In the genomic region with DNA sequence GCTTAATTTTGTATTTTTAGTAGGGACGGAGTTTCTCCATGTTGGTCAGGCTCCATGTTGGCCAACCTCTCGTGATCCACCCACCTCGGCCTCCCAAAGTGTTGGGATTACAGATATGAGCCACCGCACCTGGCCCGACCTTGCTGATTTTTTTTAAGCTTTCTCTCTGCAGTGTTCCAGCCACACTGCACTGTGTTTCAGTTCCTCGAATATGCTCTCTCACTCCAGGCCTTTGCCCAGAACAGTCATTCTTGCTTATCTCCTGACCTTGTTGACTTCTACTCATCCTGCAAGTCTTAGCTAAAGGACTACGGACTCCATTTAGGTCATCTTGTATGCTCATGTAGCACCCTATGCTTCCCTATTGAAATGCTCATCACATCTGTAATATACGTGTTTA, we compare ENCODE assay signal across 8 cellular contexts. TPM values are rescaled to one million over a fixed set of nuclear protein-coding genes. Genes with fewer than 3 reads are reported as not detected.
DNase-seq lines count a peak whose midpoint lies in the region; ATAC-seq and TF ChIP-seq lines count a peak whose summit lies in the region.

No MANE protein-coding gene starts in this region.

- no peaks in the 10 kb centered on the region for H3K27me3 Mint-ChIP-seq in mesothelial cell of epicardium (ENCODE audit: low read depth)

- DNase-seq in MV-4-11 (lab: John Stamatoyannopoulos, UW) (peak; percentile 72), mesothelial cell of epicardium (ENCODE audit: low spot score in 2 of 2, unreplicated experiment in 2 of 2) (no peak), AG08395 (ENCODE audit: low spot score) (no peak)
- no peak for DNase-seq in stimulated activated naive CD4-positive, alpha-beta T cell treated with Interleukin-2 at 50 U/mL for 16 hours (lab: John Stamatoyannopoulos, UW)
- no peak for DNase-seq in activated T-cell treated with anti-CD3 and anti-CD28 coated beads, Interleukin-2, amount 50 U/mL, for 1 hour

- H3K27ac Mint-ChIP-seq in mesothelial cell of epicardium: no peak overlapping the region

- no peak for TF ChIP-seq CTCF in mesothelial cell of epicardium (IDR thresholded peaks at IDR 0.05; ENCODE audit: unreplicated experiment)

- no peak overlapping the region for H3K9ac ChIP-seq in BLaER1

- H3K4me3 Mint-ChIP-seq in mesothelial cell of epicardium: no peak overlapping the region

- no peak overlapping the region for H3K27ac ChIP-seq in BLaER1

- ATAC-seq in GM18873 (IDR thresholded peaks at IDR 0.05; ENCODE audit: low FRiP score, unreplicated experiment): peak; percentile 41
- ATAC-seq in HG02763 (IDR thresholded peaks at IDR 0.05; ENCODE audit: unreplicated experiment): peak; percentile 29

- peaks cover 18% of the 10 kb centered on the region for H3K36me3 Mint-ChIP-seq in mesothelial cell of epicardium

- H3K4me1 Mint-ChIP-seq in mesothelial cell of epicardium: peaks cover 34% of the 10 kb centered on the region

- peaks cover 50% of the 10 kb centered on the region for H4K20me1 ChIP-seq in BLaER1

- peaks cover 49% of the 10 kb centered on the region for H3K36me3 ChIP-seq in BLaER1

- H3K27me3 ChIP-seq in BLaER1: no peaks in the 10 kb centered on the region

- H3K4me3 ChIP-seq in BLaER1: no peak overlapping the region

- no peaks in the 10 kb centered on the region for H3K9me3 Mint-ChIP-seq in mesothelial cell of epicardium

- peak overlapping the region; percentile 83 for H3K4me2 ChIP-seq in BLaER1

- peaks cover 40% of the 10 kb centered on the region for H3K4me1 ChIP-seq in BLaER1

- peaks cover 4% of the 10 kb centered on the region; the same call in 1 of the 2 replicates for H3K9me3 ChIP-seq in BLaER1

RNA-seq across cellular contexts. Expression of gene SNAPC3, which starts 3.3 kb away (rescaled TPM):
- total RNA-seq in mesothelial cell of epicardium: 41.7 to 46.2 TPM (median 43.5 TPM) in 3 replicates
